Comparison of ENCODE assay signal across 8 cellular contexts in genomic region chr1:32984090-32984828, GRCh38. TPM values are rescaled to one million over a fixed set of nuclear protein-coding genes. Genes with fewer than 3 reads are reported as not detected.
A peak's percentile ranks its signal among the peaks of the same experiment; 100 is the strongest.
DNase-seq lines count a peak whose midpoint lies in the region; ATAC-seq, FAIRE-seq and TF ChIP-seq lines count a peak whose summit lies in the region.

No MANE protein-coding gene starts in this region.

- no peak overlapping the region for H2BK20ac ChIP-seq in H9 (ENCODE audit: low read depth, low read length, poor library complexity, severe bottlenecking)

- H3K27ac ChIP-seq in H9 (ENCODE audit: insufficient read length, low read depth, low read length), result no peak overlapping the region
- H3K27ac ChIP-seq in keratinocyte (ENCODE audit: control insufficient read depth, insufficient read depth, low read length), result no peak overlapping the region

- no peak overlapping the region for H4K5ac ChIP-seq in H9 (ENCODE audit: insufficient read length, low read depth, low read length)

- no peak overlapping the region for H4K8ac ChIP-seq in H9 (replicated peaks; ENCODE audit: insufficient read length, low read depth, low read length)

- peaks cover 23% of the 10 kb centered on the region for H3K27me3 Mint-ChIP-seq in H9 (ENCODE audit: low read depth)
- H3K27me3 Mint-ChIP-seq in activated naive CD4-positive, alpha-beta T cell treated with anti-CD3 and anti-CD28 coated beads, Interleukin-2, amount 50 U/mL, for 24 hours, result no peaks in the 10 kb centered on the region

- no peaks in the 10 kb centered on the region for H3K9me1 ChIP-seq in keratinocyte (ENCODE audit: control insufficient read depth, extremely low read depth, insufficient read depth, low read length)

- H2BK120ac ChIP-seq in H9 (ENCODE audit: low read depth, low read length, poor library complexity, severe bottlenecking), result no peak overlapping the region

- H2BK5ac ChIP-seq in H9 (ENCODE audit: insufficient read length, low read length), result no peak overlapping the region

- no peak overlapping the region for H4K91ac ChIP-seq in H9 (ENCODE audit: insufficient read length, low read depth, low read length)

- H3K23me2 ChIP-seq in H9 (ENCODE audit: insufficient read length, low read depth, low read length, poor library complexity, severe bottlenecking), result no peaks in the 10 kb centered on the region

- peak; percentile 80 for DNase-seq in AG20443 (ENCODE audit: low spot score)
- DNase-seq in H9, result peak; percentile 83
- DNase-seq in keratinocyte (ENCODE audit: low read depth, low spot score), result no peak
- DNase-seq in NCI-H2107 treated with DMSO at 0.1 percent for 48 hours (lab: John Stamatoyannopoulos, UW; ENCODE audit: unreplicated experiment), result no peak

- no peak for ATAC-seq in HG03196 (IDR thresholded peaks at IDR 0.05; ENCODE audit: unreplicated experiment)
- ATAC-seq in GM19452 (IDR thresholded peaks at IDR 0.05; ENCODE audit: unreplicated experiment), result no peak
- ATAC-seq in GM19328 (IDR thresholded peaks at IDR 0.05; ENCODE audit: unreplicated experiment), result no peak

- peak overlapping the region; percentile 45 to 85 (median 52); a peak in 5 of 7 replicates for H3K27ac Mint-ChIP-seq in H9
- peak overlapping the region; percentile 51 for H3K27ac Mint-ChIP-seq in activated naive CD4-positive, alpha-beta T cell treated with anti-CD3 and anti-CD28 coated beads, Interleukin-2, amount 50 U/mL, for 24 hours

- dilution Hi-C loops in keratinocyte (cut with MboI; ENCODE audit: extremely low pct_ligation_motif_present, low sequenced_read_pairs), result no loop called here

- peak overlapping the region; percentile 40 for H3K18ac ChIP-seq in H9 (ENCODE audit: insufficient read length, low read depth, low read length)

- H3K27me3 ChIP-seq in H9 (ENCODE audit: insufficient read depth, low read length) (no peaks in the 10 kb centered on the region), keratinocyte (ENCODE audit: control insufficient read depth, extremely low read depth, insufficient read depth, low read length) (no peaks in the 10 kb centered on the region)

- TF ChIP-seq CTCF in H9 (conservative IDR thresholded peaks at IDR 0.05) (no peak), keratinocyte (optimal IDR thresholded peaks at IDR 0.05 in 1 of 3, IDR thresholded peaks at IDR 0.05 in 1 of 3, conservative IDR thresholded peaks at IDR 0.05 in 1 of 3; ENCODE audit: extremely low read depth in 1 of 3, insufficient read depth in 2 of 3, low read length in 3 of 3) (no peak)

- H2AFZ ChIP-seq in H9 (ENCODE audit: low read length), result no peak overlapping the region
- no peak overlapping the region for H2AFZ ChIP-seq in keratinocyte (ENCODE audit: control insufficient read depth, low read length)

- WGBS in H9 (ENCODE audit: extremely low coverage, insufficient read length, low lambda C conversion rate), result no CpG with 5 or more reads among the region's 5 CpGs

- H3K9me3 ChIP-seq in H9 (ENCODE audit: control insufficient read depth, low read depth, low read length), result no peaks in the 10 kb centered on the region
- H3K9me3 ChIP-seq in keratinocyte (ENCODE audit: control insufficient read depth, low read depth, low read length), result no peaks in the 10 kb centered on the region

- no peak overlapping the region for H3K4me3 ChIP-seq in keratinocyte (ENCODE audit: control insufficient read depth in 2 of 3, extremely low read depth in 1 of 3, insufficient read depth in 2 of 3, low read depth in 1 of 3, low read length in 3 of 3)

- FAIRE-seq in keratinocyte (lab: Jason Lieb, UNC), result no peak

- H2AK5ac ChIP-seq in H9 (ENCODE audit: insufficient read length, low read length), result no peak overlapping the region

- no peaks in the 10 kb centered on the region for H3K79me2 ChIP-seq in H9 (ENCODE audit: insufficient read depth, low read length)
- no peaks in the 10 kb centered on the region for H3K79me2 ChIP-seq in keratinocyte (ENCODE audit: control insufficient read depth, insufficient read depth, low read length)

- no peaks in the 10 kb centered on the region for H3K36me3 ChIP-seq in keratinocyte (ENCODE audit: control insufficient read depth in 2 of 2, extremely low read depth in 1 of 2, insufficient read depth in 2 of 2, low read length in 2 of 2)

- H2BK12ac ChIP-seq in H9 (ENCODE audit: insufficient read length, low read depth, low read length), result no peak overlapping the region

- H3K14ac ChIP-seq in H9 (ENCODE audit: insufficient read depth, low read length), result 0 out of 2 replicates have a peak overlapping the region, but pooled peaks have one; percentile 33

- H3K4me2 ChIP-seq in H9 (ENCODE audit: insufficient read depth, insufficient read length, low read length), result peak overlapping the region; percentile 1
- no peak overlapping the region for H3K4me2 ChIP-seq in keratinocyte (ENCODE audit: control insufficient read depth, extremely low read depth, insufficient read depth, low read depth, low read length)

- H3K79me1 ChIP-seq in H9 (ENCODE audit: insufficient read depth, low read depth, low read length, poor library complexity, severe bottlenecking), result no peaks in the 10 kb centered on the region

- no peaks in the 10 kb centered on the region for H4K20me1 ChIP-seq in H9 (ENCODE audit: control insufficient read depth, insufficient read depth, insufficient read length)
- no peaks in the 10 kb centered on the region for H4K20me1 ChIP-seq in keratinocyte (ENCODE audit: control insufficient read depth, extremely low read depth, insufficient read depth, low read length)

- no peak overlapping the region for H3K23ac ChIP-seq in H9 (ENCODE audit: insufficient read length, low read depth, low read length)

- H3T11ph ChIP-seq in H9 (ENCODE audit: low read length), result no peak overlapping the region

- H3K9me3 Mint-ChIP-seq in H9, result peaks cover 0 to under 1% of the 10 kb centered on the region in 2 experiments; a peak in 2 of 5 replicates
- H3K9me3 Mint-ChIP-seq in activated naive CD4-positive, alpha-beta T cell treated with anti-CD3 and anti-CD28 coated beads, Interleukin-2, amount 50 U/mL, for 24 hours, result no peaks in the 10 kb centered on the region

- H3K4ac ChIP-seq in H9 (ENCODE audit: low read depth, low read length), result no peak overlapping the region

- no peak overlapping the region for H3K56ac ChIP-seq in H9 (ENCODE audit: insufficient read length, low read depth, low read length)

- H3K4me1 Mint-ChIP-seq in H9, result peaks cover 38 to 44% of the 10 kb centered on the region in 2 experiments
- H3K4me1 Mint-ChIP-seq in activated naive CD4-positive, alpha-beta T cell treated with anti-CD3 and anti-CD28 coated beads, Interleukin-2, amount 50 U/mL, for 24 hours, result peaks cover 34% of the 10 kb centered on the region

- peaks cover 11% of the 10 kb centered on the region; the same call in 1 of the 2 replicates for H3K4me1 ChIP-seq in H9 (ENCODE audit: insufficient read depth, low read length)
- H3K4me1 ChIP-seq in keratinocyte (ENCODE audit: control insufficient read depth, extremely low read depth, insufficient read depth, low read length), result peaks cover 33% of the 10 kb centered on the region

- H3K9ac ChIP-seq in H9 (ENCODE audit: extremely low read depth, insufficient read length, low read length), result no peak overlapping the region
- H3K9ac ChIP-seq in keratinocyte (ENCODE audit: control insufficient read depth, extremely low read depth, insufficient read depth, low read length), result peak overlapping the region; percentile 4

- peak overlapping the region in 1 of 2 experiments; percentile 16; a peak in 1 of 5 replicates for H3K4me3 Mint-ChIP-seq in H9
- H3K4me3 Mint-ChIP-seq in activated naive CD4-positive, alpha-beta T cell treated with anti-CD3 and anti-CD28 coated beads, Interleukin-2, amount 50 U/mL, for 24 hours, result no peak overlapping the region

- no peak overlapping the region for H2BK15ac ChIP-seq in H9 (ENCODE audit: low read depth, low read length)

- no peaks in the 10 kb centered on the region; a peak in 1 of 7 replicates for H3K36me3 Mint-ChIP-seq in H9 (ENCODE audit: insufficient read depth in 1 of 3, low read depth in 3 of 3)
- H3K36me3 Mint-ChIP-seq in activated naive CD4-positive, alpha-beta T cell treated with anti-CD3 and anti-CD28 coated beads, Interleukin-2, amount 50 U/mL, for 24 hours, result no peaks in the 10 kb centered on the region

RNA-seq across cellular contexts. Expression of gene RNF19B, which starts 19.6 kb away (rescaled TPM):
- 15.0 and 15.6 TPM in 2 replicates for total RNA-seq in H9 (2021)
- 31.8 to 48.3 TPM (median 33.5 TPM) in 3 replicates for polyA plus RNA-seq in keratinocyte
- polyA plus RNA-seq in keratinocyte (2011; ENCODE audit: low read depth), result 18.9 TPM
- polyA plus RNA-seq in keratinocyte (2011; cell fraction: cytosol; rRNA removed), result 31.1 and 31.5 TPM in 2 replicates
- polyA plus RNA-seq in keratinocyte (2011; cell fraction: nucleus; rRNA removed), result 26.6 and 29.0 TPM in 2 replicates
- polyA plus RNA-seq in keratinocyte (2012; ENCODE audit: low replicate concordance), result 31.3 and 36.7 TPM in 2 replicates
- polyA minus RNA-seq in keratinocyte, result 31.8 to 54.8 TPM (median 49.1 TPM) in 3 replicates
- 45.1 TPM for polyA minus RNA-seq in keratinocyte (2011; cell fraction: cytosol; rRNA and poly(A)+ RNA removed)
- 20.4 and 24.8 TPM in 2 replicates for polyA minus RNA-seq in keratinocyte (2011; cell fraction: nucleus; rRNA and poly(A)+ RNA removed)

RNA-seq across cellular contexts. Expression of gene AK2, which starts 52.4 kb away (rescaled TPM):
- 144 and 159 TPM in 2 replicates for total RNA-seq in H9 (2021)
- polyA plus RNA-seq in keratinocyte, result 193 to 258 TPM (median 256 TPM) in 3 replicates
- polyA plus RNA-seq in keratinocyte (2011; ENCODE audit: low read depth), result 68.5 TPM
- 240 and 263 TPM in 2 replicates for polyA plus RNA-seq in keratinocyte (2011; cell fraction: cytosol; rRNA removed)
- polyA plus RNA-seq in keratinocyte (2011; cell fraction: nucleus; rRNA removed), result 231 and 290 TPM in 2 replicates
- 163 and 201 TPM in 2 replicates for polyA plus RNA-seq in keratinocyte (2012; ENCODE audit: low replicate concordance)
- 43.8 to 97.5 TPM (median 91.4 TPM) in 3 replicates for polyA minus RNA-seq in keratinocyte
- 123 TPM for polyA minus RNA-seq in keratinocyte (2011; cell fraction: cytosol; rRNA and poly(A)+ RNA removed)
- polyA minus RNA-seq in keratinocyte (2011; cell fraction: nucleus; rRNA and poly(A)+ RNA removed), result 36.0 and 67.2 TPM in 2 replicates

Comparison
In these comparisons a context has a peak if more than half of its experiments do, and no peak if none do; other contexts are left out.
1. DNase-seq: peak in AG20443 (single experiment) and H9 (single experiment); none in keratinocyte (single experiment) and NCI-H2107 treated with DMSO at 0.1 percent for 48 hours (single experiment).